ENCODE assay signal across 10 cellular contexts in the genomic region with DNA sequence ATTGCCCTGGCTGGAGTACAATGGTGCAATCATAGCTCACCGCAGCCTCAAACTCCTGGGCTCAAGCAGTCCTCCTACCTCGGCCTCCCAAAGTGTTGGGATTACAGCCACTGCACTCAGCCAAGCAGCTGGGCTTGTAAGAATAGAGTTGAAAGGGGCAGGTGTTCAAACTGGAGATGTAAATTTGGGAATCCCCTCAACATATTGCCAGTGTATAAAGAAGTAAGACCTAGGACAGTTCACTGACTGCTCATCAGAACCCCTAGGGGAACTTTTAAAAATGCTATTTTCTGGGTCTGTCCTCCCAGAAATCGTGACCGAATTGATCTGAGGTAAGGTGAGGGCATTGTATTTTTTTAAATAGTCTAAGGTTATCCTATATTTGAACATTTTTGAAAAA.
"Had no signal": no experiment of that assay in that cellular context is flagged by ENCODE, and none has a peak within 500 bp of the region (broad histone marks: within the 10 kb centered on the region; RNA-seq: fewer than 3 reads in every experiment).

No MANE protein-coding gene starts in this region.

- H3K4me1 Mint-ChIP-seq: activated naive CD4-positive, alpha-beta T cell treated with anti-CD3 and anti-CD28 coated beads, Interleukin-2, amount 10 ng/mL, durations not matched to agents 7 days and 5 days; stimulated activated effector memory CD8-positive, alpha-beta T cell treated with anti-CD3 and anti-CD28 coated beads, Interleukin-12 subunit alpha, Interleukin-12 subunit beta, amount 100 ng/mL, for 72 hours had no signal

- H3K4me3 Mint-ChIP-seq: activated naive CD4-positive, alpha-beta T cell treated with anti-CD3 and anti-CD28 coated beads, Interleukin-2, amount 10 ng/mL, durations not matched to agents 7 days and 5 days; memory B cell; naive thymus-derived CD8-positive, alpha-beta T cell; stimulated activated effector memory CD8-positive, alpha-beta T cell treated with anti-CD3 and anti-CD28 coated beads, Interleukin-12 subunit alpha, Interleukin-12 subunit beta, amount 100 ng/mL, for 72 hours had no signal

- H3K36me3 Mint-ChIP-seq: activated naive CD4-positive, alpha-beta T cell treated with anti-CD3 and anti-CD28 coated beads, Interleukin-2, amount 10 ng/mL, durations not matched to agents 7 days and 5 days; memory B cell; naive thymus-derived CD8-positive, alpha-beta T cell; stimulated activated effector memory CD8-positive, alpha-beta T cell treated with anti-CD3 and anti-CD28 coated beads, Interleukin-12 subunit alpha, Interleukin-12 subunit beta, amount 100 ng/mL, for 72 hours had no signal

- ATAC-seq: left ventricle myocardium superior; mucosa of descending colon; naive thymus-derived CD8-positive, alpha-beta T cell; pancreas; stimulated activated effector memory CD8-positive, alpha-beta T cell treated with anti-CD3 and anti-CD28 coated beads, Interleukin-12 subunit alpha, Interleukin-12 subunit beta, amount 100 ng/mL, for 72 hours had no signal

- H3K27ac ChIP-seq: epithelial cell of prostate, pancreas had no signal

- H3K27me3 ChIP-seq: pancreas had no signal

- H3K27ac Mint-ChIP-seq: activated naive CD4-positive, alpha-beta T cell treated with anti-CD3 and anti-CD28 coated beads, Interleukin-2, amount 10 ng/mL, durations not matched to agents 7 days and 5 days; activated T-helper 2 cell treated with anti-CD3 and anti-CD28 coated beads, Interferon-gamma antibody, Interleukin-2, Interleukin-4, amounts not matched to agents 10 μg/mL and 5 μg/mL and 100 μg/mL, durations not matched to agents 14 hours and 24 hours and 36 hours; memory B cell; stimulated activated effector memory CD8-positive, alpha-beta T cell treated with anti-CD3 and anti-CD28 coated beads, Interleukin-12 subunit alpha, Interleukin-12 subunit beta, amount 100 ng/mL, for 72 hours had no signal

- H3K36me3 ChIP-seq: pancreas had no signal

- H3K4me3 ChIP-seq: mucosa of descending colon, pancreas had no signal

- H3K9me3 Mint-ChIP-seq: activated naive CD4-positive, alpha-beta T cell treated with anti-CD3 and anti-CD28 coated beads, Interleukin-2, amount 10 ng/mL, durations not matched to agents 7 days and 5 days; activated T-helper 2 cell treated with anti-CD3 and anti-CD28 coated beads, Interferon-gamma antibody, Interleukin-2, Interleukin-4, amounts not matched to agents 10 μg/mL and 5 μg/mL and 100 μg/mL, durations not matched to agents 14 hours and 24 hours and 36 hours; memory B cell; naive thymus-derived CD8-positive, alpha-beta T cell; stimulated activated effector memory CD8-positive, alpha-beta T cell treated with anti-CD3 and anti-CD28 coated beads, Interleukin-12 subunit alpha, Interleukin-12 subunit beta, amount 100 ng/mL, for 72 hours had no signal

- H3K9me3 ChIP-seq: mucosa of descending colon, pancreas had no signal

- DNase-seq: activated naive CD4-positive, alpha-beta T cell treated with anti-CD3 and anti-CD28 coated beads, Interleukin-2, amount 10 ng/mL, durations not matched to agents 7 days and 5 days; foreskin melanocyte; left ventricle myocardium superior; mucosa of descending colon; naive thymus-derived CD8-positive, alpha-beta T cell; pancreas had no signal

- H3K27me3 Mint-ChIP-seq: activated naive CD4-positive, alpha-beta T cell treated with anti-CD3 and anti-CD28 coated beads, Interleukin-2, amount 10 ng/mL, durations not matched to agents 7 days and 5 days; memory B cell; naive thymus-derived CD8-positive, alpha-beta T cell had no signal
